In genomic region chr3:171457263-171458055, GRCh38 we compare ENCODE assay signal across 9 cellular contexts. TPM values are rescaled to one million over a fixed set of nuclear protein-coding genes. Genes with fewer than 3 reads are reported as not detected.
DNase-seq lines count a peak whose midpoint lies in the region; ATAC-seq and TF ChIP-seq lines count a peak whose summit lies in the region.
"Had no signal": no experiment of that assay in that cellular context is flagged by ENCODE, and none has a peak within 500 bp of the region (broad histone marks: within the 10 kb centered on the region; RNA-seq: fewer than 3 reads in every experiment).

No MANE protein-coding gene starts in this region.

- H3K36me3 Mint-ChIP-seq in GM23338 (ENCODE audit: low read depth), result no peaks in the 10 kb centered on the region
- H3K36me3 Mint-ChIP-seq in activated T-helper 2 cell treated with anti-CD3 and anti-CD28 coated beads, Interferon-gamma antibody, Interleukin-2, Interleukin-4, amounts not matched to agents 10 μg/mL and 5 μg/mL and 100 μg/mL, durations not matched to agents 14 hours and 24 hours and 36 hours (ENCODE audit: low read depth), result peaks cover 5% of the 10 kb centered on the region

- H3K9me3 Mint-ChIP-seq in GM23338, result no peaks in the 10 kb centered on the region; the same call in 2 of the 3 replicates
- no peaks in the 10 kb centered on the region for H3K9me3 Mint-ChIP-seq in activated T-helper 2 cell treated with anti-CD3 and anti-CD28 coated beads, Interferon-gamma antibody, Interleukin-2, Interleukin-4, amounts not matched to agents 10 μg/mL and 5 μg/mL and 100 μg/mL, durations not matched to agents 14 hours and 24 hours and 36 hours

- H3K9me3 ChIP-seq in A673 (ENCODE audit: low read depth, low read length, poor library complexity, severe bottlenecking), result no peaks in the 10 kb centered on the region

- H3K27me3 ChIP-seq in GM23338 (ENCODE audit: insufficient read depth) (peaks cover 10% of the 10 kb centered on the region), A673 (replicated peaks; ENCODE audit: insufficient read depth, low read depth, low read length, poor library complexity) (peaks cover 12% of the 10 kb centered on the region)

- peak overlapping the region; percentile 98 for H3K4me2 ChIP-seq in GM23338

- H3K27me3 Mint-ChIP-seq in GM23338 (ENCODE audit: insufficient read depth, low read depth, poor library complexity), result peaks cover 21% of the 10 kb centered on the region
- H3K27me3 Mint-ChIP-seq in activated T-helper 2 cell treated with anti-CD3 and anti-CD28 coated beads, Interferon-gamma antibody, Interleukin-2, Interleukin-4, amounts not matched to agents 10 μg/mL and 5 μg/mL and 100 μg/mL, durations not matched to agents 14 hours and 24 hours and 36 hours (ENCODE audit: low read depth), result no peaks in the 10 kb centered on the region

- H3K4me1 ChIP-seq in GM23338 (ENCODE audit: insufficient read depth) (peaks cover 58% of the 10 kb centered on the region), A673 (ENCODE audit: insufficient read depth, low read length, poor library complexity, severe bottlenecking) (peaks cover 5% of the 10 kb centered on the region)

- no peaks in the 10 kb centered on the region for H3K36me3 ChIP-seq in GM23338 (ENCODE audit: insufficient read depth)
- H3K36me3 ChIP-seq in A673 (ENCODE audit: insufficient read depth, low read length, poor library complexity, severe bottlenecking), result no peaks in the 10 kb centered on the region

- H3K79me2 ChIP-seq in GM23338 (replicated peaks; ENCODE audit: insufficient read depth), result peaks cover 68% of the 10 kb centered on the region

- ATAC-seq in GM23338, result no peak
- no peak for ATAC-seq in GM18520 (IDR thresholded peaks at IDR 0.05; ENCODE audit: unreplicated experiment)

- peaks cover 50% of the 10 kb centered on the region for H3K4me1 Mint-ChIP-seq in GM23338
- H3K4me1 Mint-ChIP-seq in activated T-helper 2 cell treated with anti-CD3 and anti-CD28 coated beads, Interferon-gamma antibody, Interleukin-2, Interleukin-4, amounts not matched to agents 10 μg/mL and 5 μg/mL and 100 μg/mL, durations not matched to agents 14 hours and 24 hours and 36 hours (ENCODE audit: low read depth), result peaks cover 40% of the 10 kb centered on the region

- H3K4me3 Mint-ChIP-seq in GM23338, result peak overlapping the region; percentile 95
- H3K4me3 Mint-ChIP-seq in activated T-helper 2 cell treated with anti-CD3 and anti-CD28 coated beads, Interferon-gamma antibody, Interleukin-2, Interleukin-4, amounts not matched to agents 10 μg/mL and 5 μg/mL and 100 μg/mL, durations not matched to agents 14 hours and 24 hours and 36 hours (ENCODE audit: low read depth), result peak overlapping the region; percentile 89

- DNase-seq in GM23338 (ENCODE audit: low spot score) (no peak), glomerular visceral epithelial cell (ENCODE audit: extremely low spot score) (peak; percentile 8), retina (peak; percentile 55), A673 (ENCODE audit: low spot score) (no peak), germinal center (ENCODE audit: low spot score) (no peak)
- DNase-seq in activated T-helper 2 cell treated with anti-CD3 and anti-CD28 coated beads, Interferon-gamma antibody, Interleukin-2, Interleukin-4, amounts not matched to agents 10 μg/mL and 5 μg/mL and 100 μg/mL, durations not matched to agents 14 hours and 24 hours and 36 hours (ENCODE audit: low spot score), result no peak
- no peak for DNase-seq in stimulated activated CD4-positive, alpha-beta T cell treated with anti-CD3 and anti-CD28 coated beads, Interleukin-1b, Interleukin-23, amount 100 ng/mL, for 48 hours
- DNase-seq: NCI-H774 had no signal

- H2AFZ ChIP-seq in GM23338, result no peak overlapping the region

- H3K4me3 ChIP-seq in GM23338 (peak overlapping the region; percentile 82), A673 (ENCODE audit: low read depth, low read length, poor library complexity, severe bottlenecking) (no peak overlapping the region)

- peak overlapping the region; percentile 88 for H3K27ac ChIP-seq in GM23338 (ENCODE audit: low read depth)
- H3K27ac ChIP-seq in A673 (ENCODE audit: low read depth, low read length, poor library complexity, severe bottlenecking), result no peak overlapping the region

- TF ChIP-seq CTCF in GM23338 (conservative IDR thresholded peaks at IDR 0.05; ENCODE audit: low read depth in 2 of 2), result no peak
- TF ChIP-seq CTCF in A673 (conservative IDR thresholded peaks at IDR 0.05; ENCODE audit: low read depth, low read length), result no peak

- POLR2A ChIA-PET in A673 (lab: Charles Lee; ENCODE audit: low non-redundant PET), result no interaction called here

- peak overlapping the region; percentile 76 for H3K27ac Mint-ChIP-seq in GM23338
- peak overlapping the region; percentile 83 for H3K27ac Mint-ChIP-seq in activated T-helper 2 cell treated with anti-CD3 and anti-CD28 coated beads, Interferon-gamma antibody, Interleukin-2, Interleukin-4, amounts not matched to agents 10 μg/mL and 5 μg/mL and 100 μg/mL, durations not matched to agents 14 hours and 24 hours and 36 hours

- H3K9me2 ChIP-seq in GM23338 (ENCODE audit: insufficient read depth), result no peaks in the 10 kb centered on the region

- CTCF ChIA-PET in A673 (lab: Charles Lee), result no interaction called here

- H4K20me1 ChIP-seq in GM23338 (replicated peaks; ENCODE audit: insufficient read depth), result no peaks in the 10 kb centered on the region

- H3F3A ChIP-seq in GM23338 (replicated peaks; ENCODE audit: low read depth), result no peaks in the 10 kb centered on the region

- intact Hi-C loops in activated T-helper 2 cell treated with anti-CD3 and anti-CD28 coated beads, Interferon-gamma antibody, Interleukin-2, Interleukin-4, amounts not matched to agents 10 μg/mL and 5 μg/mL and 100 μg/mL, durations not matched to agents 14 hours and 24 hours and 36 hours (cut with micrococcal nuclease), result loop anchor here (2.0 to 5.0 kb wide), 5 partner anchors 51 to 355 kb away; partner anchors contain the start of gene PLD1
- intact Hi-C loops in A673 (cut with micrococcal nuclease; ENCODE audit: unreplicated experiment), result no loop called here

- no TSS peak for BruUV-seq in A673 (replicated peaks; lab: Mats Ljungman, UMichigan)

TF ChIP-seq in GM23338, 12 proteins besides CTCF, POLR2A, EP300 and RAD21 (continues in another document):
- TF ChIP-seq, protein P1, sequence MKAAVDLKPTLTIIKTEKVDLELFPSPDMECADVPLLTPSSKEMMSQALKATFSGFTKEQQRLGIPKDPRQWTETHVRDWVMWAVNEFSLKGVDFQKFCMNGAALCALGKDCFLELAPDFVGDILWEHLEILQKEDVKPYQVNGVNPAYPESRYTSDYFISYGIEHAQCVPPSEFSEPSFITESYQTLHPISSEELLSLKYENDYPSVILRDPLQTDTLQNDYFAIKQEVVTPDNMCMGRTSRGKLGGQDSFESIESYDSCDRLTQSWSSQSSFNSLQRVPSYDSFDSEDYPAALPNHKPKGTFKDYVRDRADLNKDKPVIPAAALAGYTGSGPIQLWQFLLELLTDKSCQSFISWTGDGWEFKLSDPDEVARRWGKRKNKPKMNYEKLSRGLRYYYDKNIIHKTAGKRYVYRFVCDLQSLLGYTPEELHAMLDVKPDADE (IDR thresholded peaks at IDR 0.05), result no peak
- TF ChIP-seq ZNF114 (CRISPR knock-in tag; IDR thresholded peaks at IDR 0.05), result no peak
- TF ChIP-seq POLR2AphosphoS5 (IDR thresholded peaks at IDR 0.05; ENCODE audit: low read depth), result no peak

RNA-seq across cellular contexts. Expression of gene TNIK, which starts 2.7 kb away (rescaled TPM):
- total RNA-seq in GM23338 (2014; rRNA removed; shearing (Covaris generic)), result 34.3 and 49.2 TPM in 2 replicates
- 14.1 and 14.6 TPM in 2 replicates for polyA plus RNA-seq in GM23338 (2016; fragmentation: Nextera tagmentation; extraction: Ambion mirVana)
- 39.9 and 44.0 TPM in 2 replicates for total RNA-seq in activated T-helper 2 cell treated with anti-CD3 and anti-CD28 coated beads, Interferon-gamma antibody, Interleukin-2, Interleukin-4, amounts not matched to agents 10 μg/mL and 5 μg/mL and 100 μg/mL, durations not matched to agents 14 hours and 24 hours and 36 hours
- 0.69 and 1.5 TPM in 2 replicates for total RNA-seq in A673 (2021)

Comparison
In these comparisons a context has a peak if more than half of its experiments do, and no peak if none do; other contexts are left out.
1. DNase-seq: peak in glomerular visceral epithelial cell (single experiment) and retina (single experiment); none in GM23338 (single experiment), activated T-helper 2 cell treated with anti-CD3 and anti-CD28 coated beads, Interferon-gamma antibody, Interleukin-2, Interleukin-4, amounts not matched to agents 10 μg/mL and 5 μg/mL and 100 μg/mL, durations not matched to agents 14 hours and 24 hours and 36 hours (single experiment), A673 (single experiment), stimulated activated CD4-positive, alpha-beta T cell treated with anti-CD3 and anti-CD28 coated beads, Interleukin-1b, Interleukin-23, amount 100 ng/mL, for 48 hours (single experiment) and germinal center (single experiment).
2. RNA of gene TNIK, which starts 2.7 kb away (total RNA-seq): 39.9 to 44.0 TPM in activated T-helper 2 cell treated with anti-CD3 and anti-CD28 coated beads, Interferon-gamma antibody, Interleukin-2, Interleukin-4, amounts not matched to agents 10 μg/mL and 5 μg/mL and 100 μg/mL, durations not matched to agents 14 hours and 24 hours and 36 hours and 34.3 to 49.2 TPM in GM23338; 0.69 to 1.5 TPM in A673; every median in the first group is over 10 times any median in the second.